In the genomic region with DNA sequence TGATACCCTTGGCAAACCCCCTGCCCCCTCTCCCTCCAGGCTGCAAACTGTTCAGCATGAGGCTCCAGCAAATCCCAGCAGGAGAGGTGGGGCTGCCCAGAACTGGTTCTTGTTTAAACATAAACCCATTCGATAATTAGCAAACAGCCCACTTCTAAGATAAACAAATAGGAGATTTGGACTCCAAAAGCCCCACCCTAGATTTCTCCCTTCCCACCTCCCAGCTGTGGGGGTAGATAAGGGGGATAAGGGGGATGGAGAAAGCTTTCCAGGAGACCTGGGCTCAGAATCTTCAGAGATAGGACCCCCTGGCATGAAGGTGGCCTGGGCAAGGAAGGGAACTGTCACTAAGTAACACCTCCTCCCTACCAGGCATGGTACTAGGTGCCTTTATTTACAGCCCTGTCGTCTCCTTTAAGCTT, we compare ENCODE assay signal across 1 cellular context.
TF ChIP-seq lines count a peak whose summit lies in the region.

No MANE protein-coding gene starts in this region.

TF ChIP-seq in GM12891, 5 proteins besides CTCF, POLR2A, EP300 and RAD21:
- no peak for TF ChIP-seq SPI1 (IDR thresholded peaks at IDR 0.05; ENCODE audit: low read depth, low read length)
- no peak for TF ChIP-seq POU2F2 (IDR thresholded peaks at IDR 0.05; ENCODE audit: low read depth, low read length)
- no peak for TF ChIP-seq PAX5 (IDR thresholded peaks at IDR 0.05; ENCODE audit: insufficient read depth, low read length, severe bottlenecking)
- no peak for TF ChIP-seq POLR2AphosphoS5 (IDR thresholded peaks at IDR 0.05; ENCODE audit: low read depth, low read length)
- TF ChIP-seq TAF1 (IDR thresholded peaks at IDR 0.05; ENCODE audit: low read depth, low read length), result no peak
